ENCODE assay signal across 8 cellular contexts in the genomic region with DNA sequence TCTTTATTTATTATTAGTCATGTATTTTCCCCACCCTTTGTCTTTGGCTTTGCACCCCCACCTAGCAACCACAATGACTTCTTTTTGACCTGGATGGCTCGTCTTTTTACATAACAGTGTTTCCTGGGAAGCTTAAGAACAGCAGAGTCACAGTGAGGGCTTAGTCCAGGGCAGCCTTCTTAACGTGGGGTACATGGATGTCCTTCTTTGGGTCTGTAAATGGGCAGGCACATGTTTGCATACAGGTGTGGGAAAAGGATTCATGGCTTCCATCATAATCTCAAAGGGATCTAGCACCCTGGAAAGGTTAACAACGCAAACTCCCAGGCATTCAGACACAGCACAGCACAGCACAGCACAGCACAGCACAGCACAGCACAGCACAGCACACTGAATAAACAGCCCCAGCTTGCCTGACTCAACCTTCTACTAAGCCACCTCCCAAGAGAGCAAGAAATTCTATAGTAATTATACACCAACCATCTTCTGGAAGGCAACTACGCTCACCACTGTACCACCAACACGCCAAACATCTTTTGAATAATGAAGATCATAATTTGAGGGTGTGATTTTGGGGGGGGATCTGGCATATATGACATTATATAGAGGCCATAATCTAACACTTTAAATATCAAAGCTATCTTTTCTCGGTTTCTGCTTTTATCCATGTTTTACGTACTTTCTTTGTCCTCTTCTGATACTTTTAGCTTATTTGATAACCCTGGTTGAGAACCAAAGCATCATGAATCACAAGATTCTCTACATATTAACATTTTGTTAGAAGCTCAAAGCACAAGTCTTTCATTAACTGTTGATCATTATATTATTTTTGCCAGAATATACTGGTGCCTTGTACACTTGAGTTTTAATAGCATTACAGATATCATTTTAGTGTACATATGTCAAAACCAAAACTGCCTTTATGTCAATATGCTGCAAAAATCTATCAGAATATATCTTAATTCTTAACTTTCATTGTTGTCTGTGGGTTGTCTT.
DNase-seq lines count a peak whose midpoint lies in the region; ATAC-seq, FAIRE-seq and TF ChIP-seq lines count a peak whose summit lies in the region.

No MANE protein-coding gene starts in this region.

- H3K79me2 ChIP-seq in hepatocyte: peaks cover 22% of the 10 kb centered on the region

- H4K20me1 ChIP-seq in hepatocyte (ENCODE audit: insufficient read depth, poor library complexity, severe bottlenecking): no peaks in the 10 kb centered on the region

- H2AFZ ChIP-seq in hepatocyte: no peak overlapping the region

- ATAC-seq in activated T-cell treated with anti-CD3 and anti-CD28 coated beads, Interleukin-2, amount 50 U/mL, for 72 hours (replicated peaks in 1 of 2): no peak
- ATAC-seq in GM21717 (IDR thresholded peaks at IDR 0.05; ENCODE audit: unreplicated experiment): no peak

- peaks cover 41 to 56% of the 10 kb centered on the region in 2 donors for H3K36me3 Mint-ChIP-seq in activated T-cell treated with anti-CD3 and anti-CD28 coated beads, Interleukin-2, amount 50 U/mL, for 72 hours (ENCODE audit: insufficient read depth in 2 of 2)

- intact Hi-C loops in stomach (cut with DNase I; ENCODE audit: low total_unique reads): no loop called here

- no peaks in the 10 kb centered on the region for H3K9me2 ChIP-seq in hepatocyte (replicated peaks; ENCODE audit: insufficient read depth)

- H3K4me1 ChIP-seq in hepatocyte (ENCODE audit: insufficient read depth) (peaks cover 20% of the 10 kb centered on the region), stomach (peaks cover 56 to 90% (median 79%) of the 10 kb centered on the region in 4 donors)

- peak overlapping the region; percentile 66 for H3K4me2 ChIP-seq in hepatocyte

- H3K4me1 Mint-ChIP-seq in activated T-cell treated with anti-CD3 and anti-CD28 coated beads, Interleukin-2, amount 50 U/mL, for 72 hours (ENCODE audit: low read depth): peaks cover 89% of the 10 kb centered on the region

- peak overlapping the region; percentile 82 for H3K27ac ChIP-seq in hepatocyte
- peak overlapping the region; percentile 72 to 93 (median 87) for H3K27ac ChIP-seq in stomach

- no peaks in the 10 kb centered on the region for H3K27me3 Mint-ChIP-seq in activated T-cell treated with anti-CD3 and anti-CD28 coated beads, Interleukin-2, amount 50 U/mL, for 72 hours (ENCODE audit: low read depth)

- TF ChIP-seq POLR2A in stomach (IDR thresholded peaks at IDR 0.05) (no peak), GM12891 (IDR thresholded peaks at IDR 0.05; ENCODE audit: low read depth, low read length) (no peak)

- DNase-seq in activated CD8-positive, alpha-beta memory T cell treated with anti-CD3 and anti-CD28 coated beads for 24 hours: peak; percentile 65
- no peak for DNase-seq in activated CD8-positive, alpha-beta memory T cell treated with anti-CD3 and anti-CD28 coated beads, Interleukin-2, amount 50 U/mL, for 4 hours
- no peak for DNase-seq in activated T-cell treated with anti-CD3 and anti-CD28 coated beads, Interleukin-2, amount 50 U/mL, for 72 hours
- DNase-seq in hepatocyte (ENCODE audit: low spot score) (no peak), stomach (no peak), GM12891 (ENCODE audit: insufficient read length, low spot score) (no peak), GF-D8 (lab: John Stamatoyannopoulos, UW) (no peak)

- WGBS in hepatocyte (ENCODE audit: low lambda C conversion rate, missing lambda C conversion rate): 68% methylated on average over 7 of the region's 7 CpGs
- 58 to 78% (median 59%) methylated on average over 7 of the region's 7 CpGs for WGBS in stomach, 5 donors

- H3K4me3 Mint-ChIP-seq in activated T-cell treated with anti-CD3 and anti-CD28 coated beads, Interleukin-2, amount 50 U/mL, for 72 hours: peak overlapping the region; percentile 78 to 92

- H3K36me3 ChIP-seq in hepatocyte (replicated peaks; ENCODE audit: insufficient read depth, low read depth) (no peaks in the 10 kb centered on the region), stomach (peaks cover 0 to 19% (median 7%) of the 10 kb centered on the region in 4 donors)

- TF ChIP-seq CTCF in hepatocyte (IDR thresholded peaks at IDR 0.05; ENCODE audit: poor library complexity) (no peak), stomach (IDR thresholded peaks at IDR 0.05) (no peak)

- TF ChIP-seq EP300 in stomach (IDR thresholded peaks at IDR 0.05): no peak

- FAIRE-seq in GM12891 (lab: Jason Lieb, UNC): no peak

- H3K27ac Mint-ChIP-seq in activated T-cell treated with anti-CD3 and anti-CD28 coated beads, Interleukin-2, amount 50 U/mL, for 72 hours: peak overlapping the region; percentile 98

- H3K9me3 ChIP-seq in hepatocyte (ENCODE audit: low read depth): no peaks in the 10 kb centered on the region
- H3K9me3 ChIP-seq in stomach: no peaks in the 10 kb centered on the region

- H3K27me3 ChIP-seq in hepatocyte (no peaks in the 10 kb centered on the region), stomach (no peaks in the 10 kb centered on the region)

- no peaks in the 10 kb centered on the region for H3K9me3 Mint-ChIP-seq in activated T-cell treated with anti-CD3 and anti-CD28 coated beads, Interleukin-2, amount 50 U/mL, for 72 hours

- H3K4me3 ChIP-seq in hepatocyte (no peak overlapping the region), stomach (peak overlapping the region; percentile 42 to 48 (median 44))

TF ChIP-seq in GM12891, 5 proteins besides CTCF, POLR2A, EP300 and RAD21:
- TF ChIP-seq POLR2AphosphoS5 (IDR thresholded peaks at IDR 0.05; ENCODE audit: low read depth, low read length) (no peak), TAF1 (IDR thresholded peaks at IDR 0.05; ENCODE audit: low read depth, low read length) (no peak), POU2F2 (IDR thresholded peaks at IDR 0.05; ENCODE audit: low read depth, low read length) (no peak), SPI1 (IDR thresholded peaks at IDR 0.05; ENCODE audit: low read depth, low read length) (no peak), PAX5 (IDR thresholded peaks at IDR 0.05; ENCODE audit: insufficient read depth, low read length, severe bottlenecking) (no peak)
